In genomic region chr6:37979392-37980221, GRCh38 we compare ENCODE assay signal across 15 cellular contexts.
DNase-seq lines count a peak whose midpoint lies in the region; ATAC-seq and TF ChIP-seq lines count a peak whose summit lies in the region.
"Had no signal": no experiment of that assay in that cellular context is flagged by ENCODE, and none has a peak within 500 bp of the region (broad histone marks: within the 10 kb centered on the region; RNA-seq: fewer than 3 reads in every experiment).

No MANE protein-coding gene starts in this region.

- H3K36me3 ChIP-seq in left lung: no peaks in the 10 kb centered on the region
- H3K36me3 ChIP-seq: pancreas, tibial artery had no signal

- no peaks in the 10 kb centered on the region for H3K9me3 Mint-ChIP-seq in activated naive CD8-positive, alpha-beta T cell (ENCODE audit: low read depth)
- H3K9me3 Mint-ChIP-seq in activated naive CD8-positive, alpha-beta T cell treated with anti-CD3 and anti-CD28 coated beads for 36 hours: peaks cover 2% of the 10 kb centered on the region
- H3K9me3 Mint-ChIP-seq in WTC11: peaks cover 9% of the 10 kb centered on the region
- H3K9me3 Mint-ChIP-seq: stimulated activated effector memory CD8-positive, alpha-beta T cell treated with anti-CD3 and anti-CD28 coated beads, Interleukin-12 subunit alpha, Interleukin-12 subunit beta, amount 100 ng/mL, for 72 hours had no signal

- ATAC-seq in WTC11: no peak
- peak; percentile 96 for ATAC-seq in left lung
- ATAC-seq in left ventricle myocardium superior: no peak
- ATAC-seq: stimulated activated effector memory CD8-positive, alpha-beta T cell treated with anti-CD3 and anti-CD28 coated beads, Interleukin-12 subunit alpha, Interleukin-12 subunit beta, amount 100 ng/mL, for 72 hours had no signal

- no peak for DNase-seq in activated naive CD8-positive, alpha-beta T cell treated with anti-CD3 and anti-CD28 coated beads for 36 hours
- DNase-seq in WTC11 (ENCODE audit: low spot score) (no peak), left lung (no peak), left ventricle myocardium superior (no peak), cardiac septum (ENCODE audit: low spot score) (no peak), NCI-H526 (lab: John Stamatoyannopoulos, UW) (no peak)
- DNase-seq in activated CD4-positive, alpha-beta T cell treated with anti-CD3 and anti-CD28 coated beads, Interleukin-2, amount 50 U/mL, for 4 hours: no peak
- DNase-seq: activated CD4-positive, alpha-beta memory T cell treated with anti-CD3 and anti-CD28 coated beads, Interleukin-2, amount 10 ng/mL, durations not matched to agents 7 days and 5 days; GF-D8; MG63; pancreas; tibial artery had no signal

- H3K9me3 ChIP-seq in left lung: peaks cover 0 to 13% of the 10 kb centered on the region in 2 donors
- H3K9me3 ChIP-seq: pancreas had no signal

- H3K4me1 ChIP-seq in left lung: peaks cover 0 to 37% of the 10 kb centered on the region in 2 donors

- peak overlapping the region; percentile 2 for H3K27ac Mint-ChIP-seq in activated naive CD8-positive, alpha-beta T cell
- H3K27ac Mint-ChIP-seq in activated naive CD8-positive, alpha-beta T cell treated with anti-CD3 and anti-CD28 coated beads for 36 hours: no peak overlapping the region
- peak overlapping the region; percentile 15; the same call in 1 of the 2 replicates for H3K27ac Mint-ChIP-seq in WTC11
- H3K27ac Mint-ChIP-seq: activated CD4-positive, alpha-beta memory T cell treated with anti-CD3 and anti-CD28 coated beads, Interleukin-2, amount 10 ng/mL, durations not matched to agents 7 days and 5 days; stimulated activated effector memory CD8-positive, alpha-beta T cell treated with anti-CD3 and anti-CD28 coated beads, Interleukin-12 subunit alpha, Interleukin-12 subunit beta, amount 100 ng/mL, for 72 hours had no signal

- no peak overlapping the region for H3K4me3 ChIP-seq in left lung
- H3K4me3 ChIP-seq: MG63, pancreas, SJSA1, tibial artery had no signal

- H3K27me3 Mint-ChIP-seq in activated naive CD8-positive, alpha-beta T cell: no peaks in the 10 kb centered on the region
- H3K27me3 Mint-ChIP-seq in activated naive CD8-positive, alpha-beta T cell treated with anti-CD3 and anti-CD28 coated beads for 36 hours: no peaks in the 10 kb centered on the region
- no peaks in the 10 kb centered on the region for H3K27me3 Mint-ChIP-seq in WTC11 (ENCODE audit: low read depth)
- H3K27me3 Mint-ChIP-seq: activated CD4-positive, alpha-beta memory T cell treated with anti-CD3 and anti-CD28 coated beads, Interleukin-2, amount 10 ng/mL, durations not matched to agents 7 days and 5 days had no signal

- POLR2A ChIA-PET in WTC11 (lab: Charles Lee): no interaction called here

- intact Hi-C loops in left lung (cut with DNase I): no loop called here
- intact Hi-C loops in left ventricle myocardium superior (cut with micrococcal nuclease): no loop called here
- intact Hi-C loops in cardiac septum (cut with DNase I): no loop called here

- no peak overlapping the region for H3K27ac ChIP-seq in left lung
- H3K27ac ChIP-seq: pancreas, SJSA1, tibial artery had no signal

- H3K27me3 ChIP-seq in left lung: no peaks in the 10 kb centered on the region
- H3K27me3 ChIP-seq: MG63, pancreas, SJSA1, tibial artery had no signal

- no peak overlapping the region for H3K4me3 Mint-ChIP-seq in activated naive CD8-positive, alpha-beta T cell
- no peak overlapping the region for H3K4me3 Mint-ChIP-seq in activated naive CD8-positive, alpha-beta T cell treated with anti-CD3 and anti-CD28 coated beads for 36 hours
- no peak overlapping the region for H3K4me3 Mint-ChIP-seq in WTC11
- H3K4me3 Mint-ChIP-seq: activated CD4-positive, alpha-beta memory T cell treated with anti-CD3 and anti-CD28 coated beads, Interleukin-2, amount 10 ng/mL, durations not matched to agents 7 days and 5 days; stimulated activated effector memory CD8-positive, alpha-beta T cell treated with anti-CD3 and anti-CD28 coated beads, Interleukin-12 subunit alpha, Interleukin-12 subunit beta, amount 100 ng/mL, for 72 hours had no signal

- peaks cover 62% of the 10 kb centered on the region for H3K4me1 Mint-ChIP-seq in activated naive CD8-positive, alpha-beta T cell (ENCODE audit: low read depth)
- H3K4me1 Mint-ChIP-seq in activated naive CD8-positive, alpha-beta T cell treated with anti-CD3 and anti-CD28 coated beads for 36 hours: peaks cover 52% of the 10 kb centered on the region
- H3K4me1 Mint-ChIP-seq in WTC11: peaks cover 16% of the 10 kb centered on the region

- peaks cover 6% of the 10 kb centered on the region for H3K36me3 Mint-ChIP-seq in activated naive CD8-positive, alpha-beta T cell
- H3K36me3 Mint-ChIP-seq in activated naive CD8-positive, alpha-beta T cell treated with anti-CD3 and anti-CD28 coated beads for 36 hours: peaks cover 26% of the 10 kb centered on the region
- peaks cover 8% of the 10 kb centered on the region for H3K36me3 Mint-ChIP-seq in WTC11
- H3K36me3 Mint-ChIP-seq: stimulated activated effector memory CD8-positive, alpha-beta T cell treated with anti-CD3 and anti-CD28 coated beads, Interleukin-12 subunit alpha, Interleukin-12 subunit beta, amount 100 ng/mL, for 72 hours had no signal

- CTCF ChIA-PET in WTC11 (lab: Charles Lee): no interaction called here

- no peak for TF ChIP-seq CTCF in WTC11 (IDR thresholded peaks at IDR 0.05)
- TF ChIP-seq CTCF in left lung (IDR thresholded peaks at IDR 0.05): no peak

TF ChIP-seq in WTC11, 78 proteins besides CTCF, POLR2A, EP300 and RAD21:
- TF ChIP-seq SMAD3 (CRISPR knock-in tag; IDR thresholded peaks at IDR 0.05; ENCODE audit: borderline replicate concordance) (no peak), OVOL2 (CRISPR knock-in tag; IDR thresholded peaks at IDR 0.05; ENCODE audit: borderline replicate concordance) (no peak), ATF2 (CRISPR knock-in tag; IDR thresholded peaks at IDR 0.05; ENCODE audit: borderline replicate concordance, low read depth) (no peak), ZNF396 (CRISPR knock-in tag; IDR thresholded peaks at IDR 0.05; ENCODE audit: borderline replicate concordance) (no peak), KAT7 (CRISPR knock-in tag; IDR thresholded peaks at IDR 0.05; ENCODE audit: borderline replicate concordance) (no peak), NR1H2 (CRISPR knock-in tag; IDR thresholded peaks at IDR 0.05) (no peak)
